ENCODE assay signal across 13 cellular contexts in the genomic region with DNA sequence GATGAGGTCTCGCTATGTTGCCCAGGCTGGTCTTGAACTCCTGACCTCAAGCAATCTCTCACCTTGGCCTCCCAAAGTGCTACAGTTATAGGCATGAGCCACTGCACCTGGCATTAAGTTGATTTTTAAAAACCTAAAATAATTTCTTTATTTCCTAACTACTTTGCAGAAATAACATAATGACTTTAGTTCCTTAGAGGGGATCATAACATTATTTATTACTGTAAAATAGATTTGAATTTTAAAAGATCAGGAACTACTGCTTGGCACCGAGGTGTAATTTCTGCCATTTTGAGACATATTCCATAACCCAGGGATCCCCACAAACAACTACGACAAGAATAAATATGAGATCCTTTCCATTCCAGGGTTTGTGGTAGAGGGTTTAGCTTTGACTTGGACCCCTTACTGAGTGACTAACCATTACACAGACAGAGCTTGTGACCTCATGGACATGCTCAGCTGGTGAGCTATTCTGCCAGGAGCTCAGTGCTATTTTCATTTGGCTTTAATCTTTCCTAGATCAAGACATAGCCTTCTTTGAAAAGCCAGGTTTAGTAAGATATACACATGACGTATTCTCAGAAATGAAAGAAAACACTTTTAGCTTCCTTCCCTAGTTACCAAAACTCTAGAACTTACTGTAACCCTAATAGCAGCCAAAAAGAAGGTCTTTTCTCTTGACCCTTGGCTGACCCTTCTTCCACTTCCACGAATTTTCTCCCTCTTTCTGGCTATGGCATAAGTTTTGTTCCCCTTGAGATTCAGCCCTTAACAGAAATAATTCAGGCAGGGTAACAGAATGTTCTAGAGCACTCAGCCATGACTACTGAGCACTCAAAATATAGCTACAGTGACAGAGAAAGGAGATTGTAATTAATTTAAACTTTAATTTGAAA.
A peak's percentile ranks its signal among the peaks of the same experiment; 100 is the strongest.
DNase-seq lines count a peak whose midpoint lies in the region; ATAC-seq and TF ChIP-seq lines count a peak whose summit lies in the region.
"Had no signal": no experiment of that assay in that cellular context is flagged by ENCODE, and none has a peak within 500 bp of the region (broad histone marks: within the 10 kb centered on the region; RNA-seq: fewer than 3 reads in every experiment).

No MANE protein-coding gene starts in this region.

- DNase-seq in EL, result peak; percentile 64
- DNase-seq in adipocyte (ENCODE audit: low read depth), result peak; percentile 81
- no peak for DNase-seq in left cardiac atrium
- DNase-seq in gastrocnemius medialis, result peak in 1 of 2 donors; percentile 20
- DNase-seq in caudate nucleus (lab: John Stamatoyannopoulos, UW), result no peak
- no peak for DNase-seq in inferior parietal cortex (ENCODE audit: extremely low spot score)
- no peak for DNase-seq in NCI-H1694 (lab: John Stamatoyannopoulos, UW)
- DNase-seq: activated naive CD4-positive, alpha-beta T cell treated with Interleukin-2 at 50 U/mL for 16 hours; foreskin keratinocyte; NCI-H774; nucleus accumbens had no signal

- H3K4me3 ChIP-seq in adipocyte (ENCODE audit: low read length) (peak overlapping the region; percentile 17), gastrocnemius medialis (no peak overlapping the region)

- in situ Hi-C loops in gastrocnemius medialis (cut with MboI; ENCODE audit: low sequenced_read_pairs in 4 of 4), result no loop called here

- H3K4me1 ChIP-seq in adipocyte (ENCODE audit: control insufficient read depth, insufficient read depth, low read length) (peaks cover 25% of the 10 kb centered on the region), gastrocnemius medialis (peaks cover 20 to 33% of the 10 kb centered on the region in 2 donors)
- H3K4me1 ChIP-seq: foreskin keratinocyte had no signal

- peak overlapping the region; percentile 49 to 67 (median 64) for H3K27ac ChIP-seq in gastrocnemius medialis
- no peak overlapping the region for H3K27ac ChIP-seq in caudate nucleus (ENCODE audit: low read depth, low read length)
- H3K27ac ChIP-seq: foreskin keratinocyte, VCaP had no signal

- no peak overlapping the region for H3K9ac ChIP-seq in adipocyte (ENCODE audit: low read length)

- H3K36me3 ChIP-seq in adipocyte (ENCODE audit: control insufficient read depth, insufficient read depth, low read length, severe bottlenecking), result no peaks in the 10 kb centered on the region
- no peaks in the 10 kb centered on the region for H3K36me3 ChIP-seq in gastrocnemius medialis

- H3K9me3 ChIP-seq in adipocyte (ENCODE audit: control insufficient read depth, low read length) (peaks cover 11% of the 10 kb centered on the region), gastrocnemius medialis (no peaks in the 10 kb centered on the region)

- no peak for TF ChIP-seq CTCF in gastrocnemius medialis (IDR thresholded peaks at IDR 0.05 in 4 of 5, conservative IDR thresholded peaks at IDR 0.05 in 1 of 5)

- TF ChIP-seq POLR2A in gastrocnemius medialis (IDR thresholded peaks at IDR 0.05), result no peak

- ATAC-seq in left cardiac atrium (peak; percentile 79 to 93), gastrocnemius medialis (peak; percentile 82 to 84)
- ATAC-seq in activated CD4-positive, CD25-positive, alpha-beta regulatory T cell treated with anti-CD3 and anti-CD28 coated beads, Interleukin-2, amount 50 U/mL, for 24 hours, result no peak
- ATAC-seq: foreskin keratinocyte had no signal

- H3K27me3 ChIP-seq in adipocyte (replicated peaks; ENCODE audit: control insufficient read depth, insufficient read depth, low read length) (no peaks in the 10 kb centered on the region), gastrocnemius medialis (no peaks in the 10 kb centered on the region)
- H3K27me3 ChIP-seq: foreskin keratinocyte had no signal

- intact Hi-C loops in left cardiac atrium (cut with DNase I) (no loop called here), gastrocnemius medialis (cut with DNase I; ENCODE audit: low total_unique reads) (no loop called here)

Comparison
In these comparisons a context has a peak if more than half of its experiments do, and no peak if none do; other contexts are left out.
1. DNase-seq: peak in EL (single experiment) and adipocyte (single experiment); none in left cardiac atrium (single experiment), caudate nucleus (0 of 61), inferior parietal cortex (single experiment) and NCI-H1694 (single experiment).
2. ATAC-seq: peak in left cardiac atrium (2 of 2) and gastrocnemius medialis (2 of 2); none in activated CD4-positive, CD25-positive, alpha-beta regulatory T cell treated with anti-CD3 and anti-CD28 coated beads, Interleukin-2, amount 50 U/mL, for 24 hours (0 of 2).